In genomic region chr20:12963456-12963855, GRCh38 we compare ENCODE assay signal across 18 cellular contexts. TPM values are rescaled to one million over a fixed set of nuclear protein-coding genes. Genes with fewer than 3 reads are reported as not detected.
DNase-seq lines count a peak whose midpoint lies in the region; ATAC-seq, FAIRE-seq and TF ChIP-seq lines count a peak whose summit lies in the region.
"Had no signal": no experiment of that assay in that cellular context is flagged by ENCODE, and none has a peak within 500 bp of the region (broad histone marks: within the 10 kb centered on the region; RNA-seq: fewer than 3 reads in every experiment).

No MANE protein-coding gene starts in this region.

- DNase-seq in NCI-H1048 (lab: John Stamatoyannopoulos, UW) (peak; percentile 7), mucosa of descending colon (peak in 1 of 3 donors; percentile 7), smooth muscle cell (lab: John Stamatoyannopoulos, UW; ENCODE audit: unreplicated experiment) (no peak), GF-D8 (lab: John Stamatoyannopoulos, UW) (no peak), D721Med (ENCODE audit: insufficient read length, low spot score) (no peak)
- DNase-seq in activated CD8-positive, alpha-beta T cell treated with anti-CD3 and anti-CD28 coated beads for 36 hours: no peak
- DNase-seq: ACHN; CD4-positive, CD25-positive, alpha-beta regulatory T cell; DMS 273 treated with DMSO at 0.1 percent for 48 hours; H7 had no signal

- TF ChIP-seq CTCF in mucosa of descending colon (IDR thresholded peaks at IDR 0.05): no peak
- TF ChIP-seq CTCF in smooth muscle cell (IDR thresholded peaks at IDR 0.05; ENCODE audit: borderline replicate concordance, insufficient read depth, poor library complexity, severe bottlenecking): no peak
- TF ChIP-seq CTCF in activated CD8-positive, alpha-beta T cell treated with anti-CD3 and anti-CD28 coated beads for 36 hours (IDR thresholded peaks at IDR 0.05): no peak
- no peak for TF ChIP-seq CTCF in D721Med (IDR thresholded peaks at IDR 0.05; ENCODE audit: insufficient read depth, missing control alignments)

- H3K9me3 ChIP-seq in mucosa of descending colon (no peaks in the 10 kb centered on the region), smooth muscle cell (replicated peaks; ENCODE audit: low read depth) (no peaks in the 10 kb centered on the region)

- no peaks in the 10 kb centered on the region for H3K27me3 ChIP-seq in smooth muscle cell (ENCODE audit: low read depth)
- H3K27me3 ChIP-seq: BLaER1 treated with 17β-estradiol and CSF1 and Interleukin-3, amounts not matched to agents 10 nM and 100 nM had no signal

- no peak overlapping the region for H3K4me3 Mint-ChIP-seq in activated CD8-positive, alpha-beta T cell treated with anti-CD3 and anti-CD28 coated beads for 36 hours
- H3K4me3 Mint-ChIP-seq: CD4-positive, CD25-positive, alpha-beta regulatory T cell; GM23338 had no signal

- no peak overlapping the region for H3K4me3 ChIP-seq in mucosa of descending colon
- no peak overlapping the region for H3K4me3 ChIP-seq in smooth muscle cell
- H3K4me3 ChIP-seq: BLaER1 treated with 17β-estradiol and CSF1 and Interleukin-3, amounts not matched to agents 10 nM and 100 nM; GM12878; GM23338 had no signal

- FAIRE-seq in endometrium (lab: Jason Lieb, UNC): peak; percentile 74
- no peak for FAIRE-seq in D721Med (lab: Jason Lieb, UNC)
- FAIRE-seq: GM12878, GM18507, HepG2, HTR-8/SVneo had no signal

- H3K36me3 ChIP-seq in mucosa of descending colon (ENCODE audit: low read depth) (no peaks in the 10 kb centered on the region), smooth muscle cell (ENCODE audit: low read depth) (no peaks in the 10 kb centered on the region)
- H3K36me3 ChIP-seq: BLaER1 treated with 17β-estradiol and CSF1 and Interleukin-3, amounts not matched to agents 10 nM and 100 nM had no signal

- intact Hi-C loops in mucosa of descending colon (cut with DNase I, micrococcal nuclease): no loop called here
- intact Hi-C loops in activated CD8-positive, alpha-beta T cell treated with anti-CD3 and anti-CD28 coated beads for 36 hours (cut with micrococcal nuclease): no loop called here

- no peaks in the 10 kb centered on the region for H3K4me1 Mint-ChIP-seq in activated CD8-positive, alpha-beta T cell treated with anti-CD3 and anti-CD28 coated beads for 36 hours (ENCODE audit: low read depth)

- H3K36me3 Mint-ChIP-seq in activated CD8-positive, alpha-beta T cell treated with anti-CD3 and anti-CD28 coated beads for 36 hours (ENCODE audit: low read depth): no peaks in the 10 kb centered on the region
- H3K36me3 Mint-ChIP-seq: CD4-positive, CD25-positive, alpha-beta regulatory T cell had no signal

- H2AFZ ChIP-seq in smooth muscle cell (ENCODE audit: low read depth): peak overlapping the region; percentile 49
- H2AFZ ChIP-seq: GM23338 had no signal

- H3K9me3 Mint-ChIP-seq in activated CD8-positive, alpha-beta T cell treated with anti-CD3 and anti-CD28 coated beads for 36 hours: no peaks in the 10 kb centered on the region

- H3K27ac Mint-ChIP-seq in activated CD8-positive, alpha-beta T cell treated with anti-CD3 and anti-CD28 coated beads for 36 hours: no peak overlapping the region
- H3K27ac Mint-ChIP-seq: CD4-positive, CD25-positive, alpha-beta regulatory T cell; GM23338 had no signal

- WGBS in smooth muscle cell (ENCODE audit: low lambda C conversion rate): 42% methylated on average over 2 of the region's 2 CpGs

- ATAC-seq in mucosa of descending colon: peak; percentile 74
- ATAC-seq in activated CD8-positive, alpha-beta T cell treated with anti-CD3 and anti-CD28 coated beads for 36 hours: no peak
- ATAC-seq in HG02970 (IDR thresholded peaks at IDR 0.05; ENCODE audit: low FRiP score, unreplicated experiment): no peak
- ATAC-seq: GM12878, GM23338, HepG2 had no signal

- H3K4me1 ChIP-seq in mucosa of descending colon (ENCODE audit: low read depth) (peaks cover 14% of the 10 kb centered on the region), smooth muscle cell (ENCODE audit: low read depth) (peaks cover 22% of the 10 kb centered on the region)

- H3K4me2 ChIP-seq in smooth muscle cell: peak overlapping the region; percentile 53
- H3K4me2 ChIP-seq: BLaER1 treated with 17β-estradiol and CSF1 and Interleukin-3, amounts not matched to agents 10 nM and 100 nM; GM23338 had no signal

- CTCF ChIA-PET in activated CD8-positive, alpha-beta T cell treated with anti-CD3 and anti-CD28 coated beads for 36 hours (lab: Charles Lee): interaction anchor here (1.0 to 3.1 kb wide), 3 partner anchors 12 to 297 kb away, joined by 3 to 7 read pairs (median 4); no protein-coding TSS in a partner anchor

- H3F3A ChIP-seq in smooth muscle cell (ENCODE audit: low read depth): peaks cover 10% of the 10 kb centered on the region

- H3K9ac ChIP-seq in smooth muscle cell (ENCODE audit: low read depth): no peak overlapping the region
- H3K9ac ChIP-seq: BLaER1 treated with 17β-estradiol and CSF1 and Interleukin-3, amounts not matched to agents 10 nM and 100 nM had no signal

- H4K20me1 ChIP-seq in smooth muscle cell (ENCODE audit: low read depth): no peaks in the 10 kb centered on the region
- H4K20me1 ChIP-seq: BLaER1 treated with 17β-estradiol and CSF1 and Interleukin-3, amounts not matched to agents 10 nM and 100 nM had no signal

- no peaks in the 10 kb centered on the region for H3K79me2 ChIP-seq in smooth muscle cell (ENCODE audit: low read depth)

- POLR2A ChIA-PET in activated CD8-positive, alpha-beta T cell treated with anti-CD3 and anti-CD28 coated beads for 36 hours (lab: Charles Lee): no interaction called here

- no peaks in the 10 kb centered on the region for H3K27me3 Mint-ChIP-seq in activated CD8-positive, alpha-beta T cell treated with anti-CD3 and anti-CD28 coated beads for 36 hours
- H3K27me3 Mint-ChIP-seq: CD4-positive, CD25-positive, alpha-beta regulatory T cell had no signal

- peak overlapping the region; percentile 54 for H3K27ac ChIP-seq in smooth muscle cell (ENCODE audit: low read depth)
- H3K27ac ChIP-seq: BLaER1 treated with 17β-estradiol and CSF1 and Interleukin-3, amounts not matched to agents 10 nM and 100 nM had no signal

RNA-seq across cellular contexts. Expression of gene SPTLC3, which starts 45.3 kb away (rescaled TPM):
- total RNA-seq in mucosa of descending colon (10 to 100 TPM in 1 of 3 donors, 1 to 10 TPM in 2; 7.2 to 18.2 (median 9.7) TPM), smooth muscle cell (6.2 and 34.9 TPM in 2 replicates)
- 2.5 and 5.3 TPM in 2 replicates for polyA plus RNA-seq in smooth muscle cell
- total RNA-seq in activated CD8-positive, alpha-beta T cell treated with anti-CD3 and anti-CD28 coated beads for 36 hours: under 1 TPM; 0.72 to 0.77 TPM
